Comparison of ENCODE assay signal across 15 cellular contexts in the genomic region with DNA sequence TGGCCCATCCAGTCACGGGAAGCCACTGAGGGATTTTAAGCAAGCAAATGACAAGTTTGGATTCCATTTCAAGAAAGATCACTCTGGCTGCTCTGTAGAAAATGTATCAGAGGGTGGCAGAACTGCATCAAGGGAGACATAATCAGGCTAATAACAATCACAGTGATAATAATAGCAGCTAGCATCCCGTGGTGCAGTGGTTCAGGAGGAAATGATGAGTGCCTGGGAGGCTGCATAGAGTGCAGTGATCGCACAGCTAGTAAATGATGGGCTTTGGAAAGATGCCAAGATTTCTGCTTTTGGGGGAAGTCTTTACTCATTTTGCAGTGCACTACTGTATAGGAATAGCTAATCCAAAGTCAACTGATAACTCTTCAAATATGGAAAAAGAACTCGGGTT. TPM values are rescaled to one million over a fixed set of nuclear protein-coding genes. Genes with fewer than 3 reads are reported as not detected.
DNase-seq lines count a peak whose midpoint lies in the region; ATAC-seq, FAIRE-seq and TF ChIP-seq lines count a peak whose summit lies in the region.
"Had no signal": no experiment of that assay in that cellular context is flagged by ENCODE, and none has a peak within 500 bp of the region (broad histone marks: within the 10 kb centered on the region; RNA-seq: fewer than 3 reads in every experiment).

No MANE protein-coding gene starts in this region.

- no peak for ATAC-seq in stimulated activated naive CD8-positive, alpha-beta T cell treated with anti-CD3 and anti-CD28 coated beads, Interleukin-15, Interleukin-2, amounts not matched to agents 100 U/mL and 50 U/mL, for 24 hours
- no peak for ATAC-seq in pancreas
- ATAC-seq: HCT116, lower lobe of right lung had no signal

- intact Hi-C loops in esophagus muscularis mucosa (cut with DNase I): no loop called here
- intact Hi-C loops in pancreas (cut with DNase I): no loop called here

- no peak for DNase-seq in stimulated activated naive CD8-positive, alpha-beta T cell treated with anti-CD3 and anti-CD28 coated beads, Interleukin-15, Interleukin-2, amounts not matched to agents 100 U/mL and 50 U/mL, for 24 hours
- peak; percentile 83 for DNase-seq in SK-N-MC (ENCODE audit: low read depth, low spot score)
- DNase-seq in esophagus muscularis mucosa (ENCODE audit: extremely low spot score): no peak
- peak; percentile 34 for DNase-seq in type B pancreatic cell (ENCODE audit: extremely low spot score, unreplicated experiment)
- no peak for DNase-seq in pancreas
- DNase-seq in activated naive CD4-positive, alpha-beta T cell treated with anti-CD3 and anti-CD28 coated beads, Interleukin-2, amount 50 U/mL, for 16 hours: no peak
- DNase-seq in inferior parietal cortex (ENCODE audit: extremely low spot score): no peak
- DNase-seq: activated CD4-positive, alpha-beta T cell treated with anti-CD3 and anti-CD28 coated beads for 4 hours; activated naive CD4-positive, alpha-beta T cell treated with anti-CD3 and anti-CD28 coated beads for 36 hours; lower lobe of right lung; NCI-H524 treated with DMSO at 0.1 percent for 48 hours; stimulated activated CD4-positive, alpha-beta T cell treated with anti-CD3 and anti-CD28 coated beads, Interleukin-2, amount 100 ng/mL, for 48 hours had no signal

- H3K27ac ChIP-seq in SK-N-MC: peak overlapping the region; percentile 66
- peak overlapping the region; percentile 25 to 59 (median 56) for H3K27ac ChIP-seq in esophagus muscularis mucosa (replicated peaks in 1 of 4)
- no peak overlapping the region for H3K27ac ChIP-seq in pancreas
- H3K27ac ChIP-seq: hepatocyte, lower lobe of right lung had no signal

- FAIRE-seq in pancreas (lab: Jason Lieb, UNC): no peak

- H3K36me3 ChIP-seq in SK-N-MC (ENCODE audit: insufficient read depth, low read length): no peaks in the 10 kb centered on the region
- H3K36me3 ChIP-seq in esophagus muscularis mucosa: no peaks in the 10 kb centered on the region
- H3K36me3 ChIP-seq in pancreas: no peaks in the 10 kb centered on the region
- H3K36me3 ChIP-seq: lower lobe of right lung had no signal

- 12% methylated on average over 4 of the region's 4 CpGs for WGBS in esophagus muscularis mucosa
- 56 to 58% methylated on average over 4 of the region's 4 CpGs for WGBS in pancreas, 2 donors

- peaks cover 9% of the 10 kb centered on the region for H3K36me3 Mint-ChIP-seq in stimulated activated naive CD8-positive, alpha-beta T cell treated with anti-CD3 and anti-CD28 coated beads, Interleukin-15, Interleukin-2, amounts not matched to agents 100 ng/mL and 50 ng/mL, for 24 hours (ENCODE audit: low read depth)
- peaks cover 12% of the 10 kb centered on the region for H3K36me3 Mint-ChIP-seq in type B pancreatic cell

- H3K27ac Mint-ChIP-seq in stimulated activated naive CD8-positive, alpha-beta T cell treated with anti-CD3 and anti-CD28 coated beads, Interleukin-15, Interleukin-2, amounts not matched to agents 100 ng/mL and 50 ng/mL, for 24 hours: peak overlapping the region; percentile 82
- no peak overlapping the region for H3K27ac Mint-ChIP-seq in type B pancreatic cell
- H3K27ac Mint-ChIP-seq: activated naive CD4-positive, alpha-beta T cell treated with anti-CD3 and anti-CD28 coated beads for 36 hours had no signal

- TF ChIP-seq POLR2A in esophagus muscularis mucosa (IDR thresholded peaks at IDR 0.05; ENCODE audit: low read depth): no peak

- H3K9ac ChIP-seq in SK-N-MC (ENCODE audit: insufficient read length): no peak overlapping the region

- peaks cover 66 to 100% (median 93%) of the 10 kb centered on the region in 4 donors for H3K4me1 ChIP-seq in esophagus muscularis mucosa
- peaks cover 0 to 7% (median 5%) of the 10 kb centered on the region in 3 donors for H3K4me1 ChIP-seq in pancreas

- TF ChIP-seq CTCF in esophagus muscularis mucosa (IDR thresholded peaks at IDR 0.05): no peak
- TF ChIP-seq CTCF in type B pancreatic cell (conservative IDR thresholded peaks at IDR 0.05): no peak
- TF ChIP-seq CTCF in pancreas (IDR thresholded peaks at IDR 0.05): no peak

- H3K27me3 Mint-ChIP-seq in stimulated activated naive CD8-positive, alpha-beta T cell treated with anti-CD3 and anti-CD28 coated beads, Interleukin-15, Interleukin-2, amounts not matched to agents 100 ng/mL and 50 ng/mL, for 24 hours: no peaks in the 10 kb centered on the region
- H3K27me3 Mint-ChIP-seq in type B pancreatic cell: no peaks in the 10 kb centered on the region

- no peak for TF ChIP-seq EP300 in esophagus muscularis mucosa (IDR thresholded peaks at IDR 0.05)

- H3K9me3 ChIP-seq in SK-N-MC (ENCODE audit: low read depth, low read length) (no peaks in the 10 kb centered on the region), esophagus muscularis mucosa (no peaks in the 10 kb centered on the region), pancreas (no peaks in the 10 kb centered on the region)
- H3K9me3 ChIP-seq: lower lobe of right lung had no signal

- H3K4me3 ChIP-seq in SK-N-MC (peak overlapping the region; percentile 17; the same call in 1 of the 2 replicates), esophagus muscularis mucosa (no peak overlapping the region), pancreas (no peak overlapping the region)
- H3K4me3 ChIP-seq: hepatocyte, lower lobe of right lung had no signal

- peaks cover 87% of the 10 kb centered on the region for H3K4me1 Mint-ChIP-seq in stimulated activated naive CD8-positive, alpha-beta T cell treated with anti-CD3 and anti-CD28 coated beads, Interleukin-15, Interleukin-2, amounts not matched to agents 100 ng/mL and 50 ng/mL, for 24 hours (ENCODE audit: low read depth)
- H3K4me1 Mint-ChIP-seq in type B pancreatic cell (ENCODE audit: unreplicated experiment): peaks cover 45% of the 10 kb centered on the region

- H3K27me3 ChIP-seq in esophagus muscularis mucosa: no peaks in the 10 kb centered on the region
- H3K27me3 ChIP-seq in pancreas: no peaks in the 10 kb centered on the region
- H3K27me3 ChIP-seq: hepatocyte had no signal

- H3K9me3 Mint-ChIP-seq in stimulated activated naive CD8-positive, alpha-beta T cell treated with anti-CD3 and anti-CD28 coated beads, Interleukin-15, Interleukin-2, amounts not matched to agents 100 ng/mL and 50 ng/mL, for 24 hours: no peaks in the 10 kb centered on the region
- H3K9me3 Mint-ChIP-seq in type B pancreatic cell: no peaks in the 10 kb centered on the region
- H3K9me3 Mint-ChIP-seq: activated naive CD4-positive, alpha-beta T cell treated with anti-CD3 and anti-CD28 coated beads for 36 hours had no signal

- H3K4me3 Mint-ChIP-seq in stimulated activated naive CD8-positive, alpha-beta T cell treated with anti-CD3 and anti-CD28 coated beads, Interleukin-15, Interleukin-2, amounts not matched to agents 100 ng/mL and 50 ng/mL, for 24 hours: no peak overlapping the region
- no peak overlapping the region for H3K4me3 Mint-ChIP-seq in type B pancreatic cell
- H3K4me3 Mint-ChIP-seq: activated naive CD4-positive, alpha-beta T cell treated with anti-CD3 and anti-CD28 coated beads for 36 hours had no signal

RNA-seq across cellular contexts. Expression of a gene that starts 35.8 kb away (rescaled TPM):
- 10 to 100 TPM; 34.5 to 57.0 (median 45.4) TPM for total RNA-seq in esophagus muscularis mucosa
- 48.3 and 50.7 TPM in 2 replicates for total RNA-seq in type B pancreatic cell (ENCODE audit: low replicate concordance)
- 10 to 100 TPM; 18.0 to 31.3 (median 22.5) TPM for total RNA-seq in pancreas
- polyA plus RNA-seq in pancreas: 10 to 100 TPM in 1 of 2 donors, 1 to 10 TPM in 1; 2.2 to 15.5 TPM

Comparison
In these comparisons a context has a peak if more than half of its experiments do, and no peak if none do; other contexts are left out.
1. DNase-seq: peak in SK-N-MC (single experiment) and type B pancreatic cell (single experiment); none in stimulated activated naive CD8-positive, alpha-beta T cell treated with anti-CD3 and anti-CD28 coated beads, Interleukin-15, Interleukin-2, amounts not matched to agents 100 U/mL and 50 U/mL, for 24 hours (single experiment), esophagus muscularis mucosa (single experiment), pancreas (0 of 6), activated naive CD4-positive, alpha-beta T cell treated with anti-CD3 and anti-CD28 coated beads, Interleukin-2, amount 50 U/mL, for 16 hours (single experiment) and inferior parietal cortex (single experiment).
2. H3K27ac ChIP-seq: peak in SK-N-MC (single experiment) and esophagus muscularis mucosa (4 of 4); none in pancreas (0 of 4).